In the genomic region with DNA sequence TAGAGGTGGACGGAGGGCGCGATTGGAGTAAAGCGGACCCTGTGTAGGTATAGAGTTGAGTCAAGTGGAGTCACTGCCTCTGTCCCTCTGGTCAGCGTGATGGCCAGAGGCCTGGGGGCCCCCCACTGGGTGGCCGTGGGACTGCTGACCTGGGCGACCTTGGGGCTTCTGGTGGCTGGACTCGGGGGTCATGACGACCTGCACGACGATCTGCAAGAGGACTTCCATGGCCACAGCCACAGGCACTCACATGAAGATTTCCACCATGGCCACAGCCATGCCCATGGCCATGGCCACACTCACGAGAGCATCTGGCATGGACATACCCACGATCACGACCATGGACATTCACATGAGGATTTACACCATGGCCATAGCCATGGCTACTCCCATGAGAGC, we compare ENCODE assay signal across 1 cellular context.
TF ChIP-seq lines count a peak whose summit lies in the region.

No MANE protein-coding gene starts in this region.

TF ChIP-seq in endothelial cell of umbilical vein, 7 proteins besides CTCF, POLR2A, EP300 and RAD21:
- TF ChIP-seq MYC (IDR thresholded peaks at IDR 0.05; ENCODE audit: low read depth, low read length) (no peak), POLR2AphosphoS5 (IDR thresholded peaks at IDR 0.05; ENCODE audit: insufficient read depth, low read depth, low read length) (no peak), JUN (IDR thresholded peaks at IDR 0.05; ENCODE audit: borderline replicate concordance, insufficient read depth, insufficient read length, low read depth) (no peak), FOS (IDR thresholded peaks at IDR 0.05; ENCODE audit: borderline replicate concordance, insufficient read depth, low read length) (no peak)
